In genomic region chr7:1691601-1692499, GRCh38 we compare ENCODE assay signal across 11 cellular contexts. TPM values are rescaled to one million over a fixed set of nuclear protein-coding genes. Genes with fewer than 3 reads are reported as not detected.
DNase-seq lines count a peak whose midpoint lies in the region; ATAC-seq and TF ChIP-seq lines count a peak whose summit lies in the region.
"Had no signal": no experiment of that assay in that cellular context is flagged by ENCODE, and none has a peak within 500 bp of the region (broad histone marks: within the 10 kb centered on the region; RNA-seq: fewer than 3 reads in every experiment).

No MANE protein-coding gene starts in this region.

- no peaks in the 10 kb centered on the region for H3K4me1 Mint-ChIP-seq in activated T-cell treated with anti-CD3 and anti-CD28 coated beads, Interleukin-2, amount 50 U/mL, for 24 hours (ENCODE audit: low read depth)
- no peaks in the 10 kb centered on the region for H3K4me1 Mint-ChIP-seq in endodermal cell
- H3K4me1 Mint-ChIP-seq: central memory CD8-positive, alpha-beta T cell had no signal

- H3K36me3 ChIP-seq in endodermal cell (ENCODE audit: control insufficient read depth, insufficient read depth, low read length) (no peaks in the 10 kb centered on the region), mesenchymal stem cell (ENCODE audit: control insufficient read depth in 1 of 2, insufficient read depth in 2 of 2, low read depth in 1 of 2, low read length in 2 of 2) (no peaks in the 10 kb centered on the region), BE2C (no peaks in the 10 kb centered on the region)

- H3K36me3 Mint-ChIP-seq in activated T-cell treated with anti-CD3 and anti-CD28 coated beads, Interleukin-2, amount 50 U/mL, for 24 hours (ENCODE audit: low read depth) = no peaks in the 10 kb centered on the region
- peaks cover 3% of the 10 kb centered on the region for H3K36me3 Mint-ChIP-seq in endodermal cell (ENCODE audit: low read depth)

- peak; percentile 16 for DNase-seq in activated T-cell treated with anti-CD3 and anti-CD28 coated beads, Interleukin-2, amount 50 U/mL, for 24 hours
- DNase-seq in activated T-cell treated with anti-CD3 and anti-CD28 coated beads for 4 hours (no peak), endodermal cell (peak; percentile 38), mesenchymal stem cell (no peak), ureter (ENCODE audit: low spot score) (peak; percentile 59), left colon (no peak), NCI-H524 treated with DMSO at 0.1 percent for 48 hours (lab: John Stamatoyannopoulos, UW) (no peak), BE2C (no peak)
- DNase-seq: retina; stimulated activated CD8-positive, alpha-beta memory T cell treated with anti-CD3 and anti-CD28 coated beads, Interleukin-4, amount 100 ng/mL, for 48 hours had no signal

- H3K27me3 Mint-ChIP-seq in activated T-cell treated with anti-CD3 and anti-CD28 coated beads, Interleukin-2, amount 50 U/mL, for 24 hours = peaks cover 13% of the 10 kb centered on the region
- H3K27me3 Mint-ChIP-seq in endodermal cell (ENCODE audit: insufficient read depth) = no peaks in the 10 kb centered on the region

- no peak overlapping the region for H3K27ac ChIP-seq in endodermal cell (ENCODE audit: low read depth, low read length)
- H3K27ac ChIP-seq in mesenchymal stem cell (ENCODE audit: low read length, poor library complexity, severe bottlenecking) = peak overlapping the region; percentile 65

- no peak overlapping the region for H3K18ac ChIP-seq in mesenchymal stem cell (ENCODE audit: low read depth in 1 of 2, low read length in 2 of 2)

- H2AFZ ChIP-seq in mesenchymal stem cell (ENCODE audit: low read depth, low read length) = no peak overlapping the region

- H3K4me1 ChIP-seq in endodermal cell (ENCODE audit: control insufficient read depth, insufficient read depth, low read length) (no peaks in the 10 kb centered on the region), mesenchymal stem cell (ENCODE audit: control insufficient read depth, insufficient read depth, low read depth, low read length) (peaks cover 38% of the 10 kb centered on the region), BE2C (peaks cover 8% of the 10 kb centered on the region; the same call in 1 of the 2 replicates)

- no peak overlapping the region for H2BK120ac ChIP-seq in mesenchymal stem cell (ENCODE audit: low read depth, low read length)

- no peak overlapping the region for H3K4me2 ChIP-seq in mesenchymal stem cell (ENCODE audit: low read length, poor library complexity, severe bottlenecking)

- H3K4me3 ChIP-seq in endodermal cell (ENCODE audit: low read length) (no peak overlapping the region), mesenchymal stem cell (ENCODE audit: insufficient read depth in 1 of 2, low read depth in 1 of 2, low read length in 2 of 2) (no peak overlapping the region), BE2C (ENCODE audit: low read depth, low read length) (no peak overlapping the region)

- no peak overlapping the region for H4K8ac ChIP-seq in mesenchymal stem cell (ENCODE audit: low read length)

- no peak overlapping the region for H2BK15ac ChIP-seq in mesenchymal stem cell (ENCODE audit: low read depth, poor library complexity, severe bottlenecking)

- no peak for ATAC-seq in left colon

- H2AK5ac ChIP-seq in mesenchymal stem cell (ENCODE audit: low read length, severe bottlenecking) = peak overlapping the region; percentile 94

- H3K14ac ChIP-seq in mesenchymal stem cell (ENCODE audit: low read length in 2 of 2) = no peak overlapping the region

- no peak overlapping the region for H3K4me3 Mint-ChIP-seq in activated T-cell treated with anti-CD3 and anti-CD28 coated beads, Interleukin-2, amount 50 U/mL, for 24 hours
- no peak overlapping the region for H3K4me3 Mint-ChIP-seq in endodermal cell
- H3K4me3 Mint-ChIP-seq: central memory CD8-positive, alpha-beta T cell had no signal

- TF ChIP-seq CTCF in endodermal cell (conservative IDR thresholded peaks at IDR 0.05) (no peak), BE2C (IDR thresholded peaks at IDR 0.05; ENCODE audit: low read depth, low read length) (no peak)

- no peak overlapping the region for H3K23ac ChIP-seq in mesenchymal stem cell (ENCODE audit: low read length in 2 of 2)

- H2BK5ac ChIP-seq in mesenchymal stem cell (ENCODE audit: low read depth, low read length, poor library complexity, severe bottlenecking) = peak overlapping the region; percentile 5

- no peaks in the 10 kb centered on the region for H3K9me3 Mint-ChIP-seq in activated T-cell treated with anti-CD3 and anti-CD28 coated beads, Interleukin-2, amount 50 U/mL, for 24 hours
- H3K9me3 Mint-ChIP-seq in endodermal cell = peaks cover 3% of the 10 kb centered on the region
- H3K9me3 Mint-ChIP-seq: central memory CD8-positive, alpha-beta T cell had no signal

- no peak overlapping the region for H3K4ac ChIP-seq in mesenchymal stem cell (ENCODE audit: low read depth in 1 of 2, low read length in 2 of 2)

- no peaks in the 10 kb centered on the region for H3K79me1 ChIP-seq in mesenchymal stem cell (replicated peaks; ENCODE audit: low read length, poor library complexity, severe bottlenecking)

- intact Hi-C loops in left colon (cut with DNase I, micrococcal nuclease) = no loop called here

- H3K9ac ChIP-seq in endodermal cell (ENCODE audit: extremely low read depth, low read length, poor library complexity, severe bottlenecking) (no peak overlapping the region), mesenchymal stem cell (ENCODE audit: low read length) (no peak overlapping the region)

- H3K27ac Mint-ChIP-seq in activated T-cell treated with anti-CD3 and anti-CD28 coated beads, Interleukin-2, amount 50 U/mL, for 24 hours = no peak overlapping the region
- no peak overlapping the region for H3K27ac Mint-ChIP-seq in endodermal cell

- H3K27me3 ChIP-seq in endodermal cell (ENCODE audit: control insufficient read depth, insufficient read depth, low read length, poor library complexity, severe bottlenecking) (no peaks in the 10 kb centered on the region), mesenchymal stem cell (ENCODE audit: control insufficient read depth in 1 of 2, insufficient read depth in 1 of 2, low read length in 2 of 2) (peaks cover 28 to 52% of the 10 kb centered on the region in 2 experiments), BE2C (no peaks in the 10 kb centered on the region)

- H3K9me3 ChIP-seq in endodermal cell (ENCODE audit: control insufficient read depth, low read length) = peaks cover 4% of the 10 kb centered on the region
- no peaks in the 10 kb centered on the region for H3K9me3 ChIP-seq in mesenchymal stem cell (ENCODE audit: control insufficient read depth, low read length)
- H3K9me3 ChIP-seq in BE2C = no peaks in the 10 kb centered on the region

- no peak overlapping the region for H2BK12ac ChIP-seq in mesenchymal stem cell (ENCODE audit: low read length in 2 of 2)

- H4K91ac ChIP-seq in mesenchymal stem cell (ENCODE audit: low read length) = no peak overlapping the region

- 94 to 95% methylated on average over 23 to 27 of the region's 27 CpGs for WGBS in endodermal cell (ENCODE audit: insufficient coverage in 1 of 2, insufficient read length in 1 of 2), 2 experiments
- 89% methylated on average over 27 of the region's 27 CpGs for WGBS in mesenchymal stem cell

RNA-seq across cellular contexts. Expression of gene ELFN1, which starts 21.8 kb away (rescaled TPM):
- total RNA-seq in endodermal cell (1 to 10 TPM; 2.1 to 5.0 TPM), ureter (1.7 TPM), left colon (under 1 TPM; 0.25 to 0.46 TPM)
- 13.6 TPM for polyA plus RNA-seq in endodermal cell (2013, experiment 1 of 2)
- polyA plus RNA-seq in endodermal cell (2013, experiment 2 of 2) = 12.4 TPM
- polyA plus RNA-seq in mesenchymal stem cell (2013, experiment 1 of 2) = 0.04 TPM
- 0.05 TPM for polyA plus RNA-seq in mesenchymal stem cell (2013, experiment 2 of 2)
- 0.23 TPM for polyA plus RNA-seq in BE2C (2012; ENCODE audit: insufficient read depth, insufficient read length, low read depth)

Comparison
In these comparisons a context has a peak if more than half of its experiments do, and no peak if none do; other contexts are left out.
1. DNase-seq: peak in activated T-cell treated with anti-CD3 and anti-CD28 coated beads, Interleukin-2, amount 50 U/mL, for 24 hours (single experiment), endodermal cell (single experiment) and ureter (single experiment); none in activated T-cell treated with anti-CD3 and anti-CD28 coated beads for 4 hours (single experiment), mesenchymal stem cell (single experiment), left colon (0 of 2), NCI-H524 treated with DMSO at 0.1 percent for 48 hours (single experiment) and BE2C (single experiment).